5 cellular contexts compared by ENCODE assay signal in genomic region chr11:95025594-95025993, GRCh38. TPM values are rescaled to one million over a fixed set of nuclear protein-coding genes. Genes with fewer than 3 reads are reported as not detected.
"Had no signal": no experiment of that assay in that cellular context is flagged by ENCODE, and none has a peak within 500 bp of the region (broad histone marks: within the 10 kb centered on the region; RNA-seq: fewer than 3 reads in every experiment).

No MANE protein-coding gene starts in this region.

RNA-seq across cellular contexts. Expression of gene KDM4E, which starts 0.5 kb away (rescaled TPM):
- total RNA-seq: HepG2, HT-29, HT1080, IMR-90 had no signal
- polyA plus RNA-seq: HepG2, IgD-negative memory B cell, IMR-90 had no signal

RNA-seq across cellular contexts. Expression of gene KDM4F, which starts 23.6 kb away (rescaled TPM):
- total RNA-seq: HepG2, HT-29, HT1080, IMR-90 had no signal
- polyA plus RNA-seq: HepG2, IgD-negative memory B cell, IMR-90 had no signal
